Comparison of ENCODE assay signal across 2 cellular contexts in the genomic region with DNA sequence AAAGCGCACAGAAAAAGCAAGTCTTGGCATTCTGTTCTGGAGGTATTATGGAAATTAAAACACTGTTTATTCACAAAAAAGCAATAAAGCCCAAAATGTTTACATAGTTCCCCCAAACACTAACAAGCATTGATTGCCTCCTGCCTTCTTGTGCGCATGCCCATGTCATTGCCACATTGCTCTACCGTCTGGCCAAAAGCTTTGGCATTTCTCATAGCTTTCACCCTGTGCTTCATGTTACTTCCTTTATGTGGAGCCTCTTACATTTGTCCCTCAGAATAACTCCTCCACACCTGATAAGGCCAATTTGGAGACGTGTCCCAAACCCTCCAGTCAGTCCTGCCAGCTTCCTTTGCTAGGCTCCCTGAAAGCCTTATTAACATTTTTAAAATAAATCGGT.
TF ChIP-seq lines count a peak whose summit lies in the region.

No MANE protein-coding gene starts in this region.

TF ChIP-seq in HepG2, 621 proteins besides CTCF, POLR2A, EP300 and RAD21:
- TF ChIP-seq ZC3H13 (CRISPR knock-in tag; IDR thresholded peaks at IDR 0.05) (no peak), ZSCAN31 (CRISPR knock-in tag; IDR thresholded peaks at IDR 0.05; ENCODE audit: low read depth) (no peak), ZNF672 (CRISPR knock-in tag; IDR thresholded peaks at IDR 0.05) (no peak), PAX8 (CRISPR knock-in tag; IDR thresholded peaks at IDR 0.05; ENCODE audit: borderline replicate concordance) (no peak), FOXK2 (IDR thresholded peaks at IDR 0.05) (no peak), MZF1 (CRISPR knock-in tag; IDR thresholded peaks at IDR 0.05; ENCODE audit: borderline replicate concordance) (no peak), NKX3-1 (CRISPR knock-in tag; IDR thresholded peaks at IDR 0.05) (no peak), NR2F2 (IDR thresholded peaks at IDR 0.05; ENCODE audit: borderline replicate concordance, low read depth) (no peak)
- TF ChIP-seq, protein P1, sequence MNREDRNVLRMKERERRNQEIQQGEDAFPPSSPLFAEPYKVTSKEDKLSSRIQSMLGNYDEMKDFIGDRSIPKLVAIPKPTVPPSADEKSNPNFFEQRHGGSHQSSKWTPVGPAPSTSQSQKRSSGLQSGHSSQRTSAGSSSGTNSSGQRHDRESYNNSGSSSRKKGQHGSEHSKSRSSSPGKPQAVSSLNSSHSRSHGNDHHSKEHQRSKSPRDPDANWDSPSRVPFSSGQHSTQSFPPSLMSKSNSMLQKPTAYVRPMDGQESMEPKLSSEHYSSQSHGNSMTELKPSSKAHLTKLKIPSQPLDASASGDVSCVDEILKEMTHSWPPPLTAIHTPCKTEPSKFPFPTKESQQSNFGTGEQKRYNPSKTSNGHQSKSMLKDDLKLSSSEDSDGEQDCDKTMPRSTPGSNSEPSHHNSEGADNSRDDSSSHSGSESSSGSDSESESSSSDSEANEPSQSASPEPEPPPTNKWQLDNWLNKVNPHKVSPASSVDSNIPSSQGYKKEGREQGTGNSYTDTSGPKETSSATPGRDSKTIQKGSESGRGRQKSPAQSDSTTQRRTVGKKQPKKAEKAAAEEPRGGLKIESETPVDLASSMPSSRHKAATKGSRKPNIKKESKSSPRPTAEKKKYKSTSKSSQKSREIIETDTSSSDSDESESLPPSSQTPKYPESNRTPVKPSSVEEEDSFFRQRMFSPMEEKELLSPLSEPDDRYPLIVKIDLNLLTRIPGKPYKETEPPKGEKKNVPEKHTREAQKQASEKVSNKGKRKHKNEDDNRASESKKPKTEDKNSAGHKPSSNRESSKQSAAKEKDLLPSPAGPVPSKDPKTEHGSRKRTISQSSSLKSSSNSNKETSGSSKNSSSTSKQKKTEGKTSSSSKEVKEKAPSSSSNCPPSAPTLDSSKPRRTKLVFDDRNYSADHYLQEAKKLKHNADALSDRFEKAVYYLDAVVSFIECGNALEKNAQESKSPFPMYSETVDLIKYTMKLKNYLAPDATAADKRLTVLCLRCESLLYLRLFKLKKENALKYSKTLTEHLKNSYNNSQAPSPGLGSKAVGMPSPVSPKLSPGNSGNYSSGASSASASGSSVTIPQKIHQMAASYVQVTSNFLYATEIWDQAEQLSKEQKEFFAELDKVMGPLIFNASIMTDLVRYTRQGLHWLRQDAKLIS (CRISPR knock-in tag; IDR thresholded peaks at IDR 0.05) = no peak
- TF ChIP-seq, protein P2, sequence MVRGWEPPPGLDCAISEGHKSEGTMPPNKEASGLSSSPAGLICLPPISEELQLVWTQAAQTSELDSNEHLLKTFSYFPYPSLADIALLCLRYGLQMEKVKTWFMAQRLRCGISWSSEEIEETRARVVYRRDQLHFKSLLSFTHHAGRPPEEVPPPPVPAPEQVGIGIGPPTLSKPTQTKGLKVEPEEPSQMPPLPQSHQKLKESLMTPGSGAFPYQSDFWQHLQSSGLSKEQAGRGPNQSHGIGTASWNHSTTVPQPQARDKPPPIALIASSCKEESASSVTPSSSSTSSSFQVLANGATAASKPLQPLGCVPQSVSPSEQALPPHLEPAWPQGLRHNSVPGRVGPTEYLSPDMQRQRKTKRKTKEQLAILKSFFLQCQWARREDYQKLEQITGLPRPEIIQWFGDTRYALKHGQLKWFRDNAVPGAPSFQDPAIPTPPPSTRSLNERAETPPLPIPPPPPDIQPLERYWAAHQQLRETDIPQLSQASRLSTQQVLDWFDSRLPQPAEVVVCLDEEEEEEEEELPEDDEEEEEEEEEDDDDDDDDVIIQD (CRISPR knock-in tag; IDR thresholded peaks at IDR 0.05; ENCODE audit: low read depth) = no peak

TF ChIP-seq in WTC11, 78 proteins besides CTCF, POLR2A, EP300 and RAD21:
- TF ChIP-seq, protein P3, sequence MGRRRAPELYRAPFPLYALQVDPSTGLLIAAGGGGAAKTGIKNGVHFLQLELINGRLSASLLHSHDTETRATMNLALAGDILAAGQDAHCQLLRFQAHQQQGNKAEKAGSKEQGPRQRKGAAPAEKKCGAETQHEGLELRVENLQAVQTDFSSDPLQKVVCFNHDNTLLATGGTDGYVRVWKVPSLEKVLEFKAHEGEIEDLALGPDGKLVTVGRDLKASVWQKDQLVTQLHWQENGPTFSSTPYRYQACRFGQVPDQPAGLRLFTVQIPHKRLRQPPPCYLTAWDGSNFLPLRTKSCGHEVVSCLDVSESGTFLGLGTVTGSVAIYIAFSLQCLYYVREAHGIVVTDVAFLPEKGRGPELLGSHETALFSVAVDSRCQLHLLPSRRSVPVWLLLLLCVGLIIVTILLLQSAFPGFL (CRISPR knock-in tag; IDR thresholded peaks at IDR 0.05; ENCODE audit: borderline replicate concordance) = no peak
- TF ChIP-seq KAT7 (CRISPR knock-in tag; IDR thresholded peaks at IDR 0.05; ENCODE audit: borderline replicate concordance) (no peak), ZNF138 (CRISPR knock-in tag; conservative IDR thresholded peaks at IDR 0.05) (no peak)
